32 cellular contexts compared by ENCODE assay signal in genomic region chr1:43604192-43604591, GRCh38.
"Had no signal": no experiment of that assay in that cellular context is flagged by ENCODE, and none has a peak within 500 bp of the region (broad histone marks: within the 10 kb centered on the region; RNA-seq: fewer than 3 reads in every experiment).

No MANE protein-coding gene starts in this region.

- H3K4me3 Mint-ChIP-seq: activated CD4-positive, alpha-beta T cell treated with anti-CD3 and anti-CD28 coated beads, Interleukin-2, amount 10 ng/mL, durations not matched to agents 24 days and 14 days; activated CD8-positive, alpha-beta T cell treated with anti-CD3 and anti-CD28 coated beads for 36 hours; activated naive CD4-positive, alpha-beta T cell treated with anti-CD3 and anti-CD28 coated beads, Interleukin-2, amount 50 U/mL, for 24 hours; activated naive CD8-positive, alpha-beta T cell treated with anti-CD3 and anti-CD28 coated beads, Interleukin-2, amount 10 ng/mL, durations not matched to agents 7 days and 5 days; activated T-cell treated with anti-CD3 and anti-CD28 coated beads, Interleukin-2, amount 50 U/mL, for 24 hours; brain; T-cell; T-helper 17 cell had no signal

- H3K27me3 ChIP-seq: MG63, Peyer's patch had no signal

- H3K36me3 Mint-ChIP-seq: activated naive CD4-positive, alpha-beta T cell treated with anti-CD3 and anti-CD28 coated beads, Interleukin-2, amount 50 U/mL, for 24 hours; activated naive CD8-positive, alpha-beta T cell treated with anti-CD3 and anti-CD28 coated beads, Interleukin-2, amount 10 ng/mL, durations not matched to agents 7 days and 5 days; T-cell had no signal

- H3K4me1 Mint-ChIP-seq: activated CD4-positive, alpha-beta T cell treated with anti-CD3 and anti-CD28 coated beads, Interleukin-2, amount 10 ng/mL, durations not matched to agents 24 days and 14 days; activated naive CD4-positive, alpha-beta T cell treated with anti-CD3 and anti-CD28 coated beads, Interleukin-2, amount 50 U/mL, for 24 hours; activated naive CD8-positive, alpha-beta T cell treated with anti-CD3 and anti-CD28 coated beads, Interleukin-2, amount 10 ng/mL, durations not matched to agents 7 days and 5 days; brain; T-cell had no signal

- H3K9me3 ChIP-seq: MG63, Peyer's patch had no signal

- H3K36me3 ChIP-seq: MG63 had no signal

- H3K9me3 Mint-ChIP-seq: activated CD4-positive, alpha-beta T cell treated with anti-CD3 and anti-CD28 coated beads, Interleukin-2, amount 10 ng/mL, durations not matched to agents 24 days and 14 days; activated CD8-positive, alpha-beta T cell treated with anti-CD3 and anti-CD28 coated beads for 36 hours; activated naive CD4-positive, alpha-beta T cell treated with anti-CD3 and anti-CD28 coated beads, Interleukin-2, amount 50 U/mL, for 24 hours; activated naive CD8-positive, alpha-beta T cell treated with anti-CD3 and anti-CD28 coated beads, Interleukin-2, amount 10 ng/mL, durations not matched to agents 7 days and 5 days; activated T-cell treated with anti-CD3 and anti-CD28 coated beads, Interleukin-2, amount 50 U/mL, for 24 hours; activated T-helper 2 cell treated with anti-CD3 and anti-CD28 coated beads, Interferon-gamma antibody, Interleukin-2, Interleukin-4, amounts not matched to agents 10 μg/mL and 5 μg/mL and 100 μg/mL, durations not matched to agents 14 hours and 24 hours and 36 hours; brain; T-cell had no signal

- ATAC-seq: activated CD8-positive, alpha-beta T cell treated with anti-CD3 and anti-CD28 coated beads for 36 hours; PC-3; Right ventricle myocardium inferior; SK-N-SH treated with all-trans-retinoic acid at 6 μM for 48 hours; T-cell; T-helper 17 cell had no signal

- H3K4me1 ChIP-seq: Peyer's patch had no signal

- H3K27me3 Mint-ChIP-seq: activated CD4-positive, alpha-beta T cell treated with anti-CD3 and anti-CD28 coated beads, Interleukin-2, amount 10 ng/mL, durations not matched to agents 24 days and 14 days; activated CD8-positive, alpha-beta T cell treated with anti-CD3 and anti-CD28 coated beads for 36 hours; activated naive CD4-positive, alpha-beta T cell treated with anti-CD3 and anti-CD28 coated beads, Interleukin-2, amount 50 U/mL, for 24 hours; activated T-cell treated with anti-CD3 and anti-CD28 coated beads, Interleukin-2, amount 50 U/mL, for 24 hours; T-cell; T-helper 17 cell had no signal

- H3K27ac ChIP-seq: Peyer's patch, WERI-Rb-1 had no signal

- H3K27ac Mint-ChIP-seq: activated CD4-positive, alpha-beta T cell treated with anti-CD3 and anti-CD28 coated beads, Interleukin-2, amount 10 ng/mL, durations not matched to agents 24 days and 14 days; activated CD8-positive, alpha-beta T cell treated with anti-CD3 and anti-CD28 coated beads for 36 hours; activated naive CD4-positive, alpha-beta T cell treated with anti-CD3 and anti-CD28 coated beads, Interleukin-2, amount 50 U/mL, for 24 hours; activated naive CD8-positive, alpha-beta T cell treated with anti-CD3 and anti-CD28 coated beads, Interleukin-2, amount 10 ng/mL, durations not matched to agents 7 days and 5 days; activated T-cell treated with anti-CD3 and anti-CD28 coated beads, Interleukin-2, amount 50 U/mL, for 24 hours; activated T-helper 2 cell treated with anti-CD3 and anti-CD28 coated beads, Interferon-gamma antibody, Interleukin-2, Interleukin-4, amounts not matched to agents 10 μg/mL and 5 μg/mL and 100 μg/mL, durations not matched to agents 14 hours and 24 hours and 36 hours; brain; T-cell; T-helper 17 cell had no signal

- DNase-seq: activated CD4-positive, alpha-beta T cell treated with anti-CD3 and anti-CD28 coated beads, Interleukin-2, amount 10 ng/mL, durations not matched to agents 24 days and 14 days; activated CD4-positive, alpha-beta T cell treated with anti-CD3 and anti-CD28 coated beads, Interleukin-2, amount 50 U/mL, for 4 hours; activated CD8-positive, alpha-beta T cell treated with anti-CD3 and anti-CD28 coated beads for 36 hours; activated gamma-delta T cell; activated naive CD4-positive, alpha-beta T cell treated with Interleukin-2 at 50 U/mL for 16 hours; activated naive CD8-positive, alpha-beta T cell treated with anti-CD3 and anti-CD28 coated beads, Interleukin-2, amount 10 ng/mL, durations not matched to agents 7 days and 5 days; activated T-cell treated with anti-CD3 and anti-CD28 coated beads, Interleukin-2, amount 50 U/mL, for 24 hours; central memory CD4-positive, alpha-beta T cell; Kasumi-1; MG63; NCI-H1048; NCI-H1105 treated with DMSO at 0.1 percent for 48 hours; NCI-H1436 treated with DMSO at 0.1 percent for 48 hours; NCI-H1694 treated with DMSO at 0.1 percent for 48 hours; NCI-H2029; NCI-H510A; NCI-H526; NCI-H748 treated with DMSO at 0.1 percent for 48 hours; NK-92 treated with Interleukin-12 subunit alpha and Interleukin-12 subunit beta, amount 100 ng/mL, for 24 hours; PC-3; Peyer's patch; RPMI8226; SIG-M5; T-cell; T-helper 17 cell; T-helper 9 cell; WERI-Rb-1 had no signal

- H3K4me3 ChIP-seq: MG63, Peyer's patch had no signal
